In genomic region chr1:52925571-52926005, GRCh38 we compare ENCODE assay signal across 12 cellular contexts. TPM values are rescaled to one million over a fixed set of nuclear protein-coding genes. Genes with fewer than 3 reads are reported as not detected.
DNase-seq lines count a peak whose midpoint lies in the region; ATAC-seq, FAIRE-seq and TF ChIP-seq lines count a peak whose summit lies in the region.
"Had no signal": no experiment of that assay in that cellular context is flagged by ENCODE, and none has a peak within 500 bp of the region (broad histone marks: within the 10 kb centered on the region; RNA-seq: fewer than 3 reads in every experiment).

No MANE protein-coding gene starts in this region.

- TF ChIP-seq POLR2A in A549 (IDR thresholded peaks at IDR 0.05; ENCODE audit: low read length) = no peak

- CTCF ChIA-PET in A549 (lab: Yijun Ruan, JAX) = interaction anchor here (1.0 to 1.7 kb wide), 2 partner anchors 257 to 260 kb away, joined by 3 to 6 read pairs; no protein-coding TSS in a partner anchor

- H3K4me3 ChIP-seq in A549 = no peak overlapping the region

- no peaks in the 10 kb centered on the region for H3K9me3 Mint-ChIP-seq in mesothelial cell of epicardium
- H3K9me3 Mint-ChIP-seq: effector memory CD8-positive, alpha-beta T cell; stimulated activated naive CD8-positive, alpha-beta T cell treated with anti-CD3 and anti-CD28 coated beads, Interleukin-15, Interleukin-2, amounts not matched to agents 100 ng/mL and 50 ng/mL, for 24 hours had no signal

- peak overlapping the region; percentile 51 for H3K4me3 Mint-ChIP-seq in mesothelial cell of epicardium

- H3K4me1 ChIP-seq in A549 = peaks cover 11% of the 10 kb centered on the region; the same call in 2 of the 3 replicates

- peaks cover 9% of the 10 kb centered on the region for H3K4me1 Mint-ChIP-seq in mesothelial cell of epicardium

- H3K27me3 Mint-ChIP-seq in mesothelial cell of epicardium (ENCODE audit: low read depth) = peaks cover 48% of the 10 kb centered on the region
- H3K27me3 Mint-ChIP-seq: effector memory CD8-positive, alpha-beta T cell had no signal

- TF ChIP-seq EP300 in A549 (IDR thresholded peaks at IDR 0.05) = no peak

- 58% methylated on average over 4 of the region's 5 CpGs for WGBS in A549 (ENCODE audit: missing lambda C conversion rate)

- H3K36me3 Mint-ChIP-seq in mesothelial cell of epicardium = no peaks in the 10 kb centered on the region

- peak overlapping the region; percentile 36; the same call in 2 of the 3 replicates for H3K4me2 ChIP-seq in A549

- no peak for TF ChIP-seq CTCF in A549 (IDR thresholded peaks at IDR 0.05)
- TF ChIP-seq CTCF in mesothelial cell of epicardium (IDR thresholded peaks at IDR 0.05; ENCODE audit: unreplicated experiment) = no peak

- ATAC-seq in A549 = no peak
- no peak for ATAC-seq in GM21367 (IDR thresholded peaks at IDR 0.05; ENCODE audit: unreplicated experiment)
- ATAC-seq in SK-N-SH treated with all-trans-retinoic acid at 6 μM for 48 hours = no peak
- ATAC-seq: effector memory CD8-positive, alpha-beta T cell had no signal

- no peaks in the 10 kb centered on the region for H3K9me3 ChIP-seq in A549

- no peak for FAIRE-seq in A549 (lab: Jason Lieb, UNC)

- TF ChIP-seq RAD21 in A549 (conservative IDR thresholded peaks at IDR 0.05 in 1 of 2, IDR thresholded peaks at IDR 0.05 in 1 of 2) = no peak

- no peak overlapping the region; a peak in 1 of 6 replicates for H3K27ac ChIP-seq in A549

- DNase-seq in A549 (ENCODE audit: low read depth in 1 of 2, low spot score in 1 of 2) = no peak
- peak; percentile 5 for DNase-seq in NCI-H1105 (lab: John Stamatoyannopoulos, UW)
- peak; percentile 52 for DNase-seq in cerebellar cortex (ENCODE audit: low spot score)
- no peak for DNase-seq in mesothelial cell of epicardium (ENCODE audit: low spot score in 2 of 2, unreplicated experiment in 2 of 2)
- DNase-seq in GM03348 (ENCODE audit: low spot score) = no peak
- DNase-seq in NCI-H510A treated with DMSO at 0.1 percent for 48 hours (lab: John Stamatoyannopoulos, UW) = no peak
- DNase-seq: activated CD8-positive, alpha-beta memory T cell treated with anti-CD3 and anti-CD28 coated beads for 24 hours; effector memory CD8-positive, alpha-beta T cell; GOT3 had no signal

- POLR2A ChIA-PET in A549 (lab: Yijun Ruan, JAX) = no interaction called here

- no peak overlapping the region for H3K27ac Mint-ChIP-seq in mesothelial cell of epicardium
- H3K27ac Mint-ChIP-seq: stimulated activated naive CD8-positive, alpha-beta T cell treated with anti-CD3 and anti-CD28 coated beads, Interleukin-15, Interleukin-2, amounts not matched to agents 100 ng/mL and 50 ng/mL, for 24 hours had no signal

TF ChIP-seq in A549, 52 proteins besides CTCF, POLR2A, EP300 and RAD21:
- TF ChIP-seq BHLHE40 (IDR thresholded peaks at IDR 0.05; ENCODE audit: low read depth, low read length) (no peak), TFCP2L1 (CRISPR knock-in tag; IDR thresholded peaks at IDR 0.05) (no peak), NFE2L2 (conservative IDR thresholded peaks at IDR 0.05; ENCODE audit: low read length) (no peak), CBX8 (IDR thresholded peaks at IDR 0.05) (no peak)
- TF ChIP-seq, protein P1, sequence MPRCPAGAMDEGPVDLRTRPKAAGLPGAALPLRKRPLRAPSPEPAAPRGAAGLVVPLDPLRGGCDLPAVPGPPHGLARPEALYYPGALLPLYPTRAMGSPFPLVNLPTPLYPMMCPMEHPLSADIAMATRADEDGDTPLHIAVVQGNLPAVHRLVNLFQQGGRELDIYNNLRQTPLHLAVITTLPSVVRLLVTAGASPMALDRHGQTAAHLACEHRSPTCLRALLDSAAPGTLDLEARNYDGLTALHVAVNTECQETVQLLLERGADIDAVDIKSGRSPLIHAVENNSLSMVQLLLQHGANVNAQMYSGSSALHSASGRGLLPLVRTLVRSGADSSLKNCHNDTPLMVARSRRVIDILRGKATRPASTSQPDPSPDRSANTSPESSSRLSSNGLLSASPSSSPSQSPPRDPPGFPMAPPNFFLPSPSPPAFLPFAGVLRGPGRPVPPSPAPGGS (IDR thresholded peaks at IDR 0.05) = no peak

TF ChIP-seq in SK-N-SH treated with all-trans-retinoic acid at 6 μM for 48 hours, 23 proteins besides CTCF, POLR2A, EP300 and RAD21:
- no peak for TF ChIP-seq ZNF8 (CRISPR knock-in tag; IDR thresholded peaks at IDR 0.05)
- no peak for TF ChIP-seq BACH2 (CRISPR knock-in tag; IDR thresholded peaks at IDR 0.05; ENCODE audit: borderline replicate concordance)
- TF ChIP-seq OSR1 (CRISPR knock-in tag; IDR thresholded peaks at IDR 0.05) = no peak
- no peak for TF ChIP-seq SNAI2 (CRISPR knock-in tag; IDR thresholded peaks at IDR 0.05)
- no peak for TF ChIP-seq ESRRG (CRISPR knock-in tag; IDR thresholded peaks at IDR 0.05)
- no peak for TF ChIP-seq TOX (CRISPR knock-in tag; IDR thresholded peaks at IDR 0.05; ENCODE audit: borderline replicate concordance)
- no peak for TF ChIP-seq ZFP30 (CRISPR knock-in tag; IDR thresholded peaks at IDR 0.05)
- no peak for TF ChIP-seq CSDC2 (CRISPR knock-in tag; IDR thresholded peaks at IDR 0.05)
- TF ChIP-seq ZNF70 (CRISPR knock-in tag; IDR thresholded peaks at IDR 0.05) = no peak
- no peak for TF ChIP-seq ZFP3 (CRISPR knock-in tag; IDR thresholded peaks at IDR 0.05)

RNA-seq across cellular contexts. Expression of gene SCP2, which starts 1.5 kb away (rescaled TPM):
- polyA plus RNA-seq in A549 (2011; rRNA removed) (74.7 and 124 TPM in 2 replicates), A549 (2017; fragmentation: RNase III; extraction: RNeasy Plus Mini Kit Qiagen cat#74134 plus additional on column Dnase treatment) (73.8 to 89.3 TPM (median 79.0 TPM) in 3 replicates)
- 14.7 and 14.9 TPM in 2 replicates for polyA plus RNA-seq in A549 (2012; cell fraction: cytosol; rRNA removed)
- 4.4 and 6.3 TPM in 2 replicates for polyA plus RNA-seq in A549 (2012; cell fraction: nucleus; rRNA removed)
- 20.9 and 38.8 TPM in 2 replicates for polyA minus RNA-seq in A549 (2011; rRNA and poly(A)+ RNA removed)
- 55.8 to 58.9 TPM (median 56.5 TPM) in 3 replicates for total RNA-seq in mesothelial cell of epicardium

RNA-seq across cellular contexts. Expression of gene ECHDC2, which starts 4.0 kb away (rescaled TPM):
- polyA plus RNA-seq in A549 (2011; rRNA removed) (30.6 and 39.6 TPM in 2 replicates), A549 (2017; fragmentation: RNase III; extraction: RNeasy Plus Mini Kit Qiagen cat#74134 plus additional on column Dnase treatment) (17.5 to 21.4 TPM (median 17.7 TPM) in 3 replicates)
- 22.6 and 24.5 TPM in 2 replicates for polyA plus RNA-seq in A549 (2012; cell fraction: cytosol; rRNA removed)
- polyA plus RNA-seq in A549 (2012; cell fraction: nucleus; rRNA removed) = 101 and 104 TPM in 2 replicates
- 16.9 and 17.2 TPM in 2 replicates for polyA minus RNA-seq in A549 (2011; rRNA and poly(A)+ RNA removed)
- 176 to 180 TPM (median 178 TPM) in 3 replicates for total RNA-seq in mesothelial cell of epicardium

Comparison
In these comparisons a context has a peak if more than half of its experiments do, and no peak if none do; other contexts are left out.
1. DNase-seq: peak in NCI-H1105 (single experiment) and cerebellar cortex (single experiment); none in A549 (0 of 2), mesothelial cell of epicardium (0 of 2), GM03348 (single experiment) and NCI-H510A treated with DMSO at 0.1 percent for 48 hours (single experiment).